Comparison of ENCODE assay signal across 20 cellular contexts in the genomic region with DNA sequence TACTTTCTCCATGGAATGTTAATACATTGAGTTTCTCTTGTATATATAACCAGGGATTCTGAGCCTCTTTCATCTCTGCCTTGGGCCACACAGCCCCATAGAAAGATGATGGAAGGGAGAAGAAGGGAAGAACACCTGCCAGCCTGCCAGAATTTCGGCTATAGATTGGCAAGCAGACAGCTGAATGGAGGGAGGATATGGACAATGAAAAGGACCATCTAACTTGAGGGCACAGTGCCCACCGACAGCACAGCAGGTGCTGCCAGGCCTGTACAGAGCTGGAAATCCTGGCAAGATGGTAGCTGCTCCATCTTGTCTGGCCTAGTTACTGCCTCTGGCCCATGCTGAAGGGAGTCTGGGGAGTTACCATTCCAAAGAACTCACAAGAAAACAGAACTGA.
"Had no signal": no experiment of that assay in that cellular context is flagged by ENCODE, and none has a peak within 500 bp of the region (broad histone marks: within the 10 kb centered on the region; RNA-seq: fewer than 3 reads in every experiment).

No MANE protein-coding gene starts in this region.

- H3K9me3 Mint-ChIP-seq: activated CD4-positive, alpha-beta T cell treated with anti-CD3 and anti-CD28 coated beads, Interleukin-2, amount 10 ng/mL, durations not matched to agents 7 days and 5 days; activated naive CD4-positive, alpha-beta T cell treated with anti-CD3 and anti-CD28 coated beads, Interleukin-2, amount 10 ng/mL, durations not matched to agents 7 days and 5 days; activated naive CD8-positive, alpha-beta T cell treated with anti-CD3 and anti-CD28 coated beads, Interleukin-2, amount 50 U/mL, for 24 hours; activated T-cell treated with anti-CD3 and anti-CD28 coated beads, Interleukin-2, amount 50 U/mL, for 4 hours; memory B cell; neural progenitor cell; stimulated activated memory B cell treated with anti-CD40 and anti-IgM and Interleukin-4, amounts not matched to agents 10 μg/mL and 1 μg/mL and 100 μg/mL, for 72 hours had no signal

- H3K4me1 Mint-ChIP-seq: memory B cell; naive B cell; stimulated activated memory B cell treated with anti-CD40 and anti-IgM and Interleukin-4, amounts not matched to agents 10 μg/mL and 1 μg/mL and 100 μg/mL, for 72 hours had no signal

- H3K4me1 ChIP-seq: gastroesophageal sphincter had no signal

- DNase-seq: activated CD4-positive, alpha-beta T cell treated with anti-CD3 and anti-CD28 coated beads, Interleukin-2, amount 10 ng/mL, durations not matched to agents 7 days and 5 days; activated CD8-positive, alpha-beta T cell treated with anti-CD3 and anti-CD28 coated beads, Interleukin-2, amount 10 ng/mL, durations not matched to agents 7 days and 5 days; activated naive CD4-positive, alpha-beta T cell treated with anti-CD3 and anti-CD28 coated beads, Interleukin-2, amount 10 ng/mL, durations not matched to agents 7 days and 5 days; activated naive CD8-positive, alpha-beta T cell treated with anti-CD3 and anti-CD28 coated beads, Interleukin-2, amount 50 U/mL, for 24 hours; activated T-cell treated with anti-CD3 and anti-CD28 coated beads, Interleukin-2, amount 50 U/mL, for 4 hours; anterior cingulate cortex; brain microvascular endothelial cell; central memory CD4-positive, alpha-beta T cell; effector CD4-positive, alpha-beta T cell; heart left ventricle; left ventricle myocardium inferior; mucosa of descending colon; naive B cell; stimulated activated CD4-positive, alpha-beta T cell treated with anti-CD3 and anti-CD28 coated beads, Interleukin-4, amount 100 ng/mL, for 24 hours had no signal

- H3K36me3 ChIP-seq: brain microvascular endothelial cell, gastroesophageal sphincter, heart left ventricle, left ventricle myocardium inferior, neural progenitor cell, thoracic aorta had no signal

- H3K36me3 Mint-ChIP-seq: activated naive CD4-positive, alpha-beta T cell treated with anti-CD3 and anti-CD28 coated beads, Interleukin-2, amount 10 ng/mL, durations not matched to agents 7 days and 5 days; memory B cell; naive B cell; neural progenitor cell; stimulated activated memory B cell treated with anti-CD40 and anti-IgM and Interleukin-4, amounts not matched to agents 10 μg/mL and 1 μg/mL and 100 μg/mL, for 72 hours had no signal

- H3K9me3 ChIP-seq: gastroesophageal sphincter, heart left ventricle, left ventricle myocardium inferior, mucosa of descending colon, thoracic aorta had no signal

- H3K4me3 ChIP-seq: gastroesophageal sphincter, heart left ventricle, left ventricle myocardium inferior, mucosa of descending colon, neural progenitor cell, thoracic aorta had no signal

- H3K4me2 ChIP-seq: neural progenitor cell had no signal

- H2AFZ ChIP-seq: neural progenitor cell had no signal

- H3K27ac ChIP-seq: brain microvascular endothelial cell, gastroesophageal sphincter, heart left ventricle, left ventricle myocardium inferior, neural progenitor cell, thoracic aorta had no signal

- H3K27me3 Mint-ChIP-seq: activated CD4-positive, alpha-beta T cell treated with anti-CD3 and anti-CD28 coated beads, Interleukin-2, amount 10 ng/mL, durations not matched to agents 7 days and 5 days; activated naive CD4-positive, alpha-beta T cell treated with anti-CD3 and anti-CD28 coated beads, Interleukin-2, amount 10 ng/mL, durations not matched to agents 7 days and 5 days; activated naive CD8-positive, alpha-beta T cell treated with anti-CD3 and anti-CD28 coated beads, Interleukin-2, amount 50 U/mL, for 24 hours; memory B cell; naive B cell; stimulated activated memory B cell treated with anti-CD40 and anti-IgM and Interleukin-4, amounts not matched to agents 10 μg/mL and 1 μg/mL and 100 μg/mL, for 72 hours had no signal

- H3K9ac ChIP-seq: neural progenitor cell had no signal

- H3K27ac Mint-ChIP-seq: activated CD4-positive, alpha-beta T cell treated with anti-CD3 and anti-CD28 coated beads, Interleukin-2, amount 10 ng/mL, durations not matched to agents 7 days and 5 days; activated CD8-positive, alpha-beta T cell treated with anti-CD3 and anti-CD28 coated beads, Interleukin-2, amount 10 ng/mL, durations not matched to agents 7 days and 5 days; activated naive CD4-positive, alpha-beta T cell treated with anti-CD3 and anti-CD28 coated beads, Interleukin-2, amount 10 ng/mL, durations not matched to agents 7 days and 5 days; activated naive CD8-positive, alpha-beta T cell treated with anti-CD3 and anti-CD28 coated beads, Interleukin-2, amount 50 U/mL, for 24 hours; memory B cell; stimulated activated memory B cell treated with anti-CD40 and anti-IgM and Interleukin-4, amounts not matched to agents 10 μg/mL and 1 μg/mL and 100 μg/mL, for 72 hours had no signal

- H3K27me3 ChIP-seq: brain microvascular endothelial cell, gastroesophageal sphincter, heart left ventricle, neural progenitor cell had no signal

- H3K4me3 Mint-ChIP-seq: activated CD4-positive, alpha-beta T cell treated with anti-CD3 and anti-CD28 coated beads, Interleukin-2, amount 10 ng/mL, durations not matched to agents 7 days and 5 days; activated CD8-positive, alpha-beta T cell treated with anti-CD3 and anti-CD28 coated beads, Interleukin-2, amount 10 ng/mL, durations not matched to agents 7 days and 5 days; activated naive CD4-positive, alpha-beta T cell treated with anti-CD3 and anti-CD28 coated beads, Interleukin-2, amount 10 ng/mL, durations not matched to agents 7 days and 5 days; activated naive CD8-positive, alpha-beta T cell treated with anti-CD3 and anti-CD28 coated beads, Interleukin-2, amount 50 U/mL, for 24 hours; activated T-cell treated with anti-CD3 and anti-CD28 coated beads, Interleukin-2, amount 50 U/mL, for 4 hours; memory B cell; naive B cell; neural progenitor cell; stimulated activated memory B cell treated with anti-CD40 and anti-IgM and Interleukin-4, amounts not matched to agents 10 μg/mL and 1 μg/mL and 100 μg/mL, for 72 hours had no signal

- ATAC-seq: activated CD4-positive, CD25-positive, alpha-beta regulatory T cell treated with anti-CD3 and anti-CD28 coated beads, Interleukin-2, amount 50 U/mL, for 24 hours; activated CD8-positive, alpha-beta T cell treated with anti-CD3 and anti-CD28 coated beads, Interleukin-2, amount 10 ng/mL, durations not matched to agents 7 days and 5 days; activated naive CD8-positive, alpha-beta T cell treated with anti-CD3 and anti-CD28 coated beads, Interleukin-2, amount 50 U/mL, for 24 hours; activated T-cell treated with anti-CD3 and anti-CD28 coated beads, Interleukin-2, amount 50 U/mL, for 4 hours; gastroesophageal sphincter; heart left ventricle; mucosa of descending colon; stimulated activated memory B cell treated with anti-CD40 and anti-IgM and Interleukin-4, amounts not matched to agents 10 μg/mL and 1 μg/mL and 100 μg/mL, for 72 hours had no signal
